Comparison of ENCODE assay signal across 8 cellular contexts in the genomic region with DNA sequence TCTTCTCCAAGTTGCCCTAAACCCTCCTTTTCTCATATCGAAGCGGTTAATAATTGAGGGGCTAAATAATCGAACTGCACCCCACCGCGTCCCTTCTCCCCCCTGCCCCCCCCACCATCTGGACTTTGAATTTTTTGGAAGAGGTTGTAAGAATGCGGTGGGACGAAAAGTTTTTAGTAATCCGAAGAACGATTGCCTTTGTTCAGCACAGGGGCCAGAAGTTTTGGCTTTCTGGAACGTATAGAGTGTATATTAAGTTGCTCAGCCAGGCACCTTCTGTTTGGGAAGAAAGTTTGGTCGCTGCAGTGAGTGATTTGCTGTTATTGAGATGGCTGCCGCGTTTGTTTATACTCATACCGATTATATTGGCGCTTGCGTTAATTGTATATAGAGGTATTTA. TPM values are rescaled to one million over a fixed set of nuclear protein-coding genes. Genes with fewer than 3 reads are reported as not detected.
DNase-seq lines count a peak whose midpoint lies in the region; ATAC-seq, FAIRE-seq and TF ChIP-seq lines count a peak whose summit lies in the region.

No MANE protein-coding gene starts in this region.

- no peak for TF ChIP-seq EP300 in GM12878 (IDR thresholded peaks at IDR 0.05; ENCODE audit: borderline replicate concordance in 1 of 2, control insufficient read depth in 1 of 2, low read depth in 2 of 2, low read length in 2 of 2)

- in situ Hi-C loops in GM12878 (cut with MboI), result no loop called here
- in situ Hi-C loops in G401 (cut with HindIII; ENCODE audit: low sequenced_read_pairs), result no loop called here

- no peak for FAIRE-seq in GM12878 (lab: Jason Lieb, UNC)

- under 1% methylated on average over 16 of the region's 16 CpGs for WGBS in GM12878 (ENCODE audit: insufficient coverage, insufficient replicate concordance, low lambda C conversion rate, missing lambda C conversion rate)
- 0 to 1% methylated on average over 16 of the region's 16 CpGs for WGBS in lower leg skin, 2 donors
- WGBS in thyroid gland, 2 donors, result 0 to 1% methylated on average over 16 of the region's 16 CpGs

- POLR2A ChIA-PET in GM12878 (lab: Charles Lee), result interaction anchor here (0.6 to 2.4 kb wide), 5 partner anchors 43 to 1278 kb away, joined by 3 to 17 read pairs (median 3); no protein-coding TSS in a partner anchor

- no peaks in the 10 kb centered on the region for H3K9me3 ChIP-seq in MG63
- H3K9me3 ChIP-seq in GM12878 (replicated peaks; ENCODE audit: control insufficient read depth, insufficient read depth, low read length), result no peaks in the 10 kb centered on the region
- no peaks in the 10 kb centered on the region for H3K9me3 ChIP-seq in thyroid gland

- H2AFZ ChIP-seq in GM12878 (ENCODE audit: control insufficient read depth, low read depth, low read length), result peak overlapping the region; percentile 76; the same call in 1 of the 2 replicates

- no peaks in the 10 kb centered on the region for H3K27me3 Mint-ChIP-seq in Calu3 (ENCODE audit: unreplicated experiment)

- peak overlapping the region; percentile 94 for H3K4me3 Mint-ChIP-seq in Calu3 (ENCODE audit: low read depth, unreplicated experiment)

- H3K4me1 ChIP-seq in GM12878 (ENCODE audit: control insufficient read depth, insufficient read depth, low read length) (0 out of 2 replicates have a peak, but pooled peaks cover 5% of the 10 kb centered on the region), thyroid gland (peaks cover 0 to 10% of the 10 kb centered on the region in 2 donors)

- SMC1A ChIA-PET in GM12878 (lab: Charles Lee; ENCODE audit: uncharacterized antibody, unreplicated experiment), result interaction anchor here (0.6 to 4.8 kb wide), 9 partner anchors 10 to 217 kb away, joined by 3 to 21 read pairs (median 3); a partner anchor contains a TSS

- CTCF ChIA-PET in Calu3 (lab: Charles Lee) (interaction anchor here (0.6 to 1.1 kb wide), 4 partner anchors 38 to 717 kb away, joined by 3 to 4 read pairs (median 4); no protein-coding TSS in a partner anchor), GM12878 (lab: Yijun Ruan, JAX) (interaction anchor here (0.6 to 1.5 kb wide), 2 partner anchors 42 to 61 kb away, joined by 3 to 4 read pairs; no protein-coding TSS in a partner anchor)

- peak overlapping the region; percentile 99 for H3K4me3 ChIP-seq in MG63
- peak overlapping the region; percentile 85 for H3K4me3 ChIP-seq in GM12878
- peak overlapping the region; percentile 87 for H3K4me3 ChIP-seq in lower leg skin (ENCODE audit: low read depth, poor library complexity, severe bottlenecking)
- peak overlapping the region; percentile 65 to 91 (median 86) for H3K4me3 ChIP-seq in thyroid gland (replicated peaks in 1 of 3)

- intact Hi-C loops in Calu3 (cut with micrococcal nuclease; ENCODE audit: unreplicated experiment) (loop anchor here (2.0 to 10.0 kb wide), 3 partner anchors 116 to 218 kb away; a partner anchor contains a TSS), GM12878 (cut with micrococcal nuclease; ENCODE audit: unreplicated experiment) (loop anchor here (2.0 to 5.0 kb wide), 7 partner anchors 35 to 302 kb away; a partner anchor contains a TSS), lower leg skin (cut with DNase I; ENCODE audit: low total_unique reads) (loop anchor here (5.0 kb wide), 1 partner anchor 215 kb away; a partner anchor contains a TSS), thyroid gland (cut with DNase I) (loop anchor here (5.0 kb wide), 1 partner anchor 215 kb away; a partner anchor contains a TSS)

- peaks cover 45% of the 10 kb centered on the region for H3K4me1 Mint-ChIP-seq in Calu3 (ENCODE audit: low read depth, unreplicated experiment)

- TF ChIP-seq POLR2A in GM12878 (IDR thresholded peaks at IDR 0.05; ENCODE audit: low read depth, low read length) (no peak), lower leg skin (IDR thresholded peaks at IDR 0.05) (no peak), thyroid gland (IDR thresholded peaks at IDR 0.05) (no peak)

- H3K79me2 ChIP-seq in GM12878 (ENCODE audit: control insufficient read depth, insufficient read depth, low read length), result peaks cover 64% of the 10 kb centered on the region

- no peak for TF ChIP-seq RAD21 in GM12878 (IDR thresholded peaks at IDR 0.05; ENCODE audit: insufficient read depth, low read depth, low read length)

- peak overlapping the region; percentile 93 for H3K27ac Mint-ChIP-seq in Calu3 (ENCODE audit: unreplicated experiment)

- H3K27ac ChIP-seq in GM12878 (ENCODE audit: control insufficient read depth, insufficient read depth) (peak overlapping the region; percentile 96), thyroid gland (peak overlapping the region; percentile 98 to 100 (median 99))

- DNase-seq in Calu3 (no peak), MG63 (no peak), GM12878 (ENCODE audit: low read depth, low spot score) (no peak), lower leg skin (ENCODE audit: low spot score in 2 of 2) (no peak), thyroid gland (peak in 1 of 2 donors; percentile 2), G401 (ENCODE audit: low spot score) (no peak)

- RAD21 ChIA-PET in GM12878 (lab: Charles Lee; ENCODE audit: unreplicated experiment), result interaction anchor here (1.0 to 1.7 kb wide), 5 partner anchors 35 to 184 kb away, joined by 3 to 6 read pairs (median 3); no protein-coding TSS in a partner anchor

- BruUV-seq in Calu3 (replicated peaks; lab: Mats Ljungman, UMichigan) (no TSS peak), GM12878 (replicated peaks; lab: Mats Ljungman, UMichigan) (no TSS peak)

- no peaks in the 10 kb centered on the region for H4K20me1 ChIP-seq in GM12878 (ENCODE audit: control insufficient read depth, insufficient read depth)

- no peak overlapping the region for H3K4me2 ChIP-seq in GM12878 (ENCODE audit: control insufficient read depth, insufficient read depth)

- H3K36me3 Mint-ChIP-seq in Calu3 (ENCODE audit: insufficient read depth, unreplicated experiment), result peaks cover 64% of the 10 kb centered on the region

- H3K27me3 ChIP-seq in MG63 (no peaks in the 10 kb centered on the region), GM12878 (replicated peaks in 1 of 2; ENCODE audit: control insufficient read depth in 2 of 2, insufficient read depth in 2 of 2, low read length in 1 of 2) (no peaks in the 10 kb centered on the region), thyroid gland (no peaks in the 10 kb centered on the region)

- peaks cover 26% of the 10 kb centered on the region for H3K36me3 ChIP-seq in MG63
- peaks cover 0 to 3% of the 10 kb centered on the region in 2 experiments; a peak in 2 of 4 replicates for H3K36me3 ChIP-seq in GM12878 (ENCODE audit: control insufficient read depth in 2 of 2, insufficient read depth in 2 of 2, low read length in 1 of 2)
- no peaks in the 10 kb centered on the region for H3K36me3 ChIP-seq in thyroid gland

- peak overlapping the region; percentile 94 for H3K9ac ChIP-seq in GM12878 (ENCODE audit: control insufficient read depth, insufficient read depth, low read length)

- ATAC-seq in GM12878 (no peak), GM21447 (IDR thresholded peaks at IDR 0.05; ENCODE audit: unreplicated experiment) (no peak), GM21723 (IDR thresholded peaks at IDR 0.05; ENCODE audit: unreplicated experiment) (no peak)

- H3K9me3 Mint-ChIP-seq in Calu3 (ENCODE audit: low read depth, unreplicated experiment), result no peaks in the 10 kb centered on the region

- TF ChIP-seq CTCF in Calu3 (IDR thresholded peaks at IDR 0.05; ENCODE audit: unreplicated experiment) (no peak), GM12878 (IDR thresholded peaks at IDR 0.05 in 2 of 3, conservative IDR thresholded peaks at IDR 0.05 in 1 of 3; ENCODE audit: control insufficient read depth in 2 of 3, extremely low read depth in 1 of 3, insufficient read depth in 1 of 3, low read depth in 3 of 3, low read length in 3 of 3) (no peak), lower leg skin (IDR thresholded peaks at IDR 0.05) (no peak), thyroid gland (IDR thresholded peaks at IDR 0.05) (no peak)

TF ChIP-seq in GM12878, 131 proteins besides CTCF, POLR2A, EP300 and RAD21:
- no peak for TF ChIP-seq ZBED1 (IDR thresholded peaks at IDR 0.05; ENCODE audit: borderline replicate concordance)
- 0 out of 2 replicates have a peak, but pooled peaks have one; percentile 2 for TF ChIP-seq NBN (IDR thresholded peaks at IDR 0.05)
- no peak for TF ChIP-seq STAT3 (IDR thresholded peaks at IDR 0.05; ENCODE audit: low read depth, low read length)
TF ChIP-seq in GM12878: peak in this region for 1.

RNA-seq across cellular contexts. Expression of a gene that starts 0.5 kb away (rescaled TPM):
- total RNA-seq in Calu3 (2022) (81.4 and 98.4 TPM in 2 replicates), GM12878 (2014; rRNA removed) (48.8 and 56.3 TPM in 2 replicates), GM12878 (2014; rRNA removed; fragmentation: Illumina TruSeq; extraction: Trizol) (91.1 and 94.6 TPM in 2 replicates), GM12878 (2021) (55.3 and 65.1 TPM in 2 replicates), lower leg skin (100 to 1,000 TPM in 1 of 4 donors, 10 to 100 TPM in 3; 78.2 to 104 (median 95.3) TPM), thyroid gland (100 to 1,000 TPM in 3 of 4 donors, 10 to 100 TPM in 1; 88.7 to 108 (median 106) TPM)
- total RNA-seq in MG63 (2014; rRNA removed; shearing (Covaris generic); ENCODE audit: low replicate concordance), result 23.5 and 28.4 TPM in 2 replicates
- 282 and 300 TPM in 2 replicates for total RNA-seq in GM12878 (2013; cell fraction: nucleolus; rRNA removed)
- 16.8 TPM for polyA plus RNA-seq in GM12878 (2011; ENCODE audit: low read depth)
- polyA plus RNA-seq in GM12878 (2011; rRNA removed) (50.0 and 71.4 TPM in 2 replicates), GM12878 (2014; fragmentation: Illumina TruSeq; extraction: Trizol) (61.7 and 84.5 TPM in 2 replicates), GM12878 (2014; fragmentation: Nextera tagmentation; extraction: Ambion mirVana) (10 to 100 TPM in 1 of 2 experiments, 1 to 10 TPM in 1; 9.5 to 11.5 TPM), GM12878 (2014; rRNA removed) (47.5 and 51.0 TPM in 2 replicates), GM12878 (2016; fragmentation: Nextera tagmentation; extraction: Ambion mirVana) (10 to 100 TPM; 20.7 to 35.3 TPM)
- 17.7 and 18.8 TPM in 2 replicates for polyA plus RNA-seq in GM12878 (2011; cell fraction: cytosol; rRNA removed)
- polyA plus RNA-seq in GM12878 (2011; cell fraction: nucleus; rRNA removed), result 27.4 and 30.7 TPM in 2 replicates
- 32.8 and 35.2 TPM in 2 replicates for polyA plus RNA-seq in GM12878 (2012)
- 80.4 and 113 TPM in 2 replicates for polyA minus RNA-seq in GM12878 (2011; rRNA and poly(A)+ RNA removed)
- polyA minus RNA-seq in GM12878 (2011; cell fraction: cytosol; rRNA and poly(A)+ RNA removed), result 45.2 and 50.1 TPM in 2 replicates
- 111 and 133 TPM in 2 replicates for polyA minus RNA-seq in GM12878 (2011; cell fraction: nucleus; rRNA and poly(A)+ RNA removed)
- total RNA-seq in G401 (2014; rRNA removed; shearing (Covaris generic)), result 22.7 and 23.9 TPM in 2 replicates
